In the genomic region with DNA sequence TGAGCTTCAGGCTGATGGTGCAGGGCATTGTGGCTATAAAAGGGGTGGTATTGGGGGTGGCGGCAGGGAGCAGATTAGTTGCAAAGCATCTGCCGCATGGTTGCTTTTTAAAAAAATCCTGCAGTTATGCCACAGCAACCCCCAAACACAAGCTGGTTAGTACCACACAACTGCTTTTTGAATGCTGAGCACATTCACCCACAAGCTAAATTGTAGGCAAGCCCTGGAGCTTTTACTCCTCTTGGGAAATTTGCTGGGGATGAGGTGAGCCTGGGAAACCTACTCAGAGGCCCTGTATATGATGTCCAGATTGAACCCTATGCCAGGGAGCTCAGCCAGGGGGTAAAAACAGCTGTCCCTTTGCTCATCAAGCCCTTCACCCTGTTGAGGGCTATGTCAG, we compare ENCODE assay signal across 23 cellular contexts. TPM values are rescaled to one million over a fixed set of nuclear protein-coding genes. Genes with fewer than 3 reads are reported as not detected.
DNase-seq lines count a peak whose midpoint lies in the region; ATAC-seq and TF ChIP-seq lines count a peak whose summit lies in the region.
"Had no signal": no experiment of that assay in that cellular context is flagged by ENCODE, and none has a peak within 500 bp of the region (broad histone marks: within the 10 kb centered on the region; RNA-seq: fewer than 3 reads in every experiment).

No MANE protein-coding gene starts in this region.

- no peaks in the 10 kb centered on the region for H3K36me3 Mint-ChIP-seq in HFFc6 (ENCODE audit: low read depth)

- in situ Hi-C loops in SK-MEL-5 (cut with HindIII; ENCODE audit: low pct_unique_long_range_greater_than_20kb, low sequenced_read_pairs), result no loop called here

- H3K27me3 Mint-ChIP-seq in HFFc6 (ENCODE audit: insufficient read depth), result peaks cover 21% of the 10 kb centered on the region

- ATAC-seq in sciatic nerve, result no peak
- ATAC-seq in HG03432 (IDR thresholded peaks at IDR 0.05; ENCODE audit: unreplicated experiment), result no peak

- peak overlapping the region; percentile 97 for H3K27ac ChIP-seq in temporal lobe (ENCODE audit: low read depth, low read length)
- H3K27ac ChIP-seq: C4-2B, RWPE1 had no signal

- DNase-seq in SK-MEL-5 (ENCODE audit: low read depth, low spot score) (peak; percentile 34), globus pallidus (ENCODE audit: low spot score) (peak; percentile 81), midbrain (lab: John Stamatoyannopoulos, UW) (peak; percentile 69), sciatic nerve (ENCODE audit: low spot score) (no peak), HFFc6 (no peak)
- DNase-seq: Calu3; CD8-positive, alpha-beta memory T cell; DMS153; H7; KBM-7; MM.1S; NCI-H1048; NCI-H1436; NCI-H187 treated with DMSO at 0.1 percent for 48 hours; NCI-H2107; NCI-H446 treated with DMSO at 0.1 percent for 48 hours; NCI-H69; SHP77 treated with DMSO at 0.1 percent for 48 hours; SK-N-SH had no signal

- no peak for TF ChIP-seq CTCF in HFFc6 (IDR thresholded peaks at IDR 0.05)

- intact Hi-C loops in sciatic nerve (cut with DNase I), result no loop called here

- H3K4me1 Mint-ChIP-seq in HFFc6 (ENCODE audit: low read depth), result no peaks in the 10 kb centered on the region
- H3K4me1 Mint-ChIP-seq: CD8-positive, alpha-beta memory T cell had no signal

- no peak overlapping the region for H3K27ac Mint-ChIP-seq in HFFc6
- H3K27ac Mint-ChIP-seq: CD8-positive, alpha-beta memory T cell had no signal

- H3K9me3 Mint-ChIP-seq in HFFc6, result no peaks in the 10 kb centered on the region
- H3K9me3 Mint-ChIP-seq: CD8-positive, alpha-beta memory T cell had no signal

- H3K4me3 Mint-ChIP-seq in HFFc6, result no peak overlapping the region
- H3K4me3 Mint-ChIP-seq: CD8-positive, alpha-beta memory T cell had no signal

RNA-seq across cellular contexts. Expression of gene TRIM2, which starts 33.8 kb away (rescaled TPM):
- total RNA-seq in SK-MEL-5 (2014; rRNA removed; shearing (Covaris generic)), result 127 and 131 TPM in 2 replicates
- polyA plus RNA-seq in SK-MEL-5 (2015; cell fraction: cytosol; rRNA removed), result 69.0 and 87.0 TPM in 2 replicates
- 57.7 and 62.0 TPM in 2 replicates for polyA plus RNA-seq in SK-MEL-5 (2015; cell fraction: nucleus; rRNA removed)
- total RNA-seq in temporal lobe (744 TPM), sciatic nerve (60.9 TPM)
- 10 to 100 TPM; 32.3 to 39.6 (median 34.9) TPM for total RNA-seq in HFFc6 (2021; fragmentation: NEBNext Ultra II Directional; extraction: Animal tissue kit (Norgen Biotek cat#: 25700))

Comparison
In these comparisons a context has a peak if more than half of its experiments do, and no peak if none do; other contexts are left out.
1. DNase-seq: peak in SK-MEL-5 (single experiment), globus pallidus (single experiment) and midbrain (single experiment); none in sciatic nerve (single experiment) and HFFc6 (single experiment).